34 cellular contexts compared by ENCODE assay signal in the genomic region with DNA sequence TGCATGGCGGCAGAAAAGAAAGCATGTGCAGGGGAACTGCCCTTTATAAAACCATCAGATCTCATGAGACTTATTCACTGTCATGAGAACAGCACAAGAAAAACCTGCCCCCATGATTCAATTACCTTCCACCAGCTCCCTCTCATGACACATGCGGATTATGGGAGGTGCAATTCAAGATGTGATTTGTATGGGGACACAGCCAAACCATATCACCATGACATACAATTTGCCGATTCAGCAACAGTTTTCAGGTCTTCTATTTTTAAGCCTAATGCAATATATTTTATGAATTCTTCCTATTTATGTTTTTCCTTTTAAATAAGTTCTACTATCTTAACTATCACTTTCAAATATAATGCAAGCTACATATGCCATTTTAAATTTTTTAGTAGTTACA.
"Had no signal": no experiment of that assay in that cellular context is flagged by ENCODE, and none has a peak within 500 bp of the region (broad histone marks: within the 10 kb centered on the region; RNA-seq: fewer than 3 reads in every experiment).

No MANE protein-coding gene starts in this region.

- H3K27ac ChIP-seq: ascending aorta, cardiac muscle cell, coronary artery, dorsolateral prefrontal cortex, esophagus muscularis mucosa, foreskin keratinocyte, gastroesophageal sphincter, heart right ventricle had no signal

- H3K27me3 ChIP-seq: ascending aorta, breast epithelium, cardiac muscle cell, dorsolateral prefrontal cortex, esophagus muscularis mucosa, foreskin keratinocyte, gastroesophageal sphincter, heart right ventricle had no signal

- H3K36me3 Mint-ChIP-seq: activated CD4-positive, alpha-beta memory T cell treated with anti-CD3 and anti-CD28 coated beads for 36 hours; activated CD8-positive, alpha-beta memory T cell treated with anti-CD3 and anti-CD28 coated beads, Interleukin-2, amount 10 ng/mL, durations not matched to agents 7 days and 5 days; activated naive CD4-positive, alpha-beta T cell treated with anti-CD3 and anti-CD28 coated beads, Interleukin-2, amount 50 U/mL, for 72 hours; activated naive CD8-positive, alpha-beta T cell treated with anti-CD3 and anti-CD28 coated beads, Interleukin-2, amount 10 ng/mL, durations not matched to agents 7 days and 5 days; brain had no signal

- H3K4me3 Mint-ChIP-seq: activated CD4-positive, alpha-beta memory T cell treated with anti-CD3 and anti-CD28 coated beads for 36 hours; activated CD4-positive, alpha-beta T cell treated with anti-CD3 and anti-CD28 coated beads for 36 hours; activated CD4-positive, alpha-beta T cell treated with anti-CD3 and anti-CD28 coated beads, Interleukin-2, amount 10 ng/mL, durations not matched to agents 24 days and 14 days; activated CD8-positive, alpha-beta memory T cell treated with anti-CD3 and anti-CD28 coated beads, Interleukin-2, amount 10 ng/mL, durations not matched to agents 7 days and 5 days; activated CD8-positive, alpha-beta T cell treated with anti-CD3 and anti-CD28 coated beads, Interleukin-2, amount 10 ng/mL, durations not matched to agents 7 days and 5 days; activated naive CD4-positive, alpha-beta T cell treated with anti-CD3 and anti-CD28 coated beads for 36 hours; activated naive CD8-positive, alpha-beta T cell treated with anti-CD3 and anti-CD28 coated beads, Interleukin-2, amount 10 ng/mL, durations not matched to agents 7 days and 5 days; activated T-helper 1 cell treated with anti-CD3 and anti-CD28 coated beads, Interleukin-12 subunit alpha, Interleukin-12 subunit beta, Interleukin-2, Interleukin-4 antibody, amounts not matched to agents 30 ng/mL and 10 ng/mL and 1 ng/mL, durations not matched to agents 14 hours and 24 hours and 36 hours; brain; dendritic cell treated with granulocyte-macrophage colony-stimulating factor and Interleukin-4, amounts not matched to agents 40 ng/mL and 50 ng/mL, for 4 days; endodermal cell; T-helper 17 cell; T-helper 2 cell treated with Interferon-gamma antibody and Interleukin-4, amounts not matched to agents 5 μg/mL and 100 μg/mL, for 36 hours had no signal

- H3K4me3 ChIP-seq: ascending aorta, breast epithelium, cardiac muscle cell, coronary artery, dorsolateral prefrontal cortex, esophagus muscularis mucosa, gastroesophageal sphincter, heart right ventricle had no signal

- H3K9me3 ChIP-seq: breast epithelium, esophagus muscularis mucosa, gastroesophageal sphincter had no signal

- H3K27ac Mint-ChIP-seq: activated CD4-positive, alpha-beta memory T cell treated with anti-CD3 and anti-CD28 coated beads for 36 hours; activated CD4-positive, alpha-beta T cell treated with anti-CD3 and anti-CD28 coated beads for 36 hours; activated CD4-positive, alpha-beta T cell treated with anti-CD3 and anti-CD28 coated beads, Interleukin-2, amount 10 ng/mL, durations not matched to agents 24 days and 14 days; activated CD8-positive, alpha-beta memory T cell treated with anti-CD3 and anti-CD28 coated beads, Interleukin-2, amount 10 ng/mL, durations not matched to agents 7 days and 5 days; activated CD8-positive, alpha-beta T cell treated with anti-CD3 and anti-CD28 coated beads, Interleukin-2, amount 10 ng/mL, durations not matched to agents 7 days and 5 days; activated naive CD4-positive, alpha-beta T cell treated with anti-CD3 and anti-CD28 coated beads for 36 hours; activated naive CD4-positive, alpha-beta T cell treated with anti-CD3 and anti-CD28 coated beads, Interleukin-2, amount 50 U/mL, for 72 hours; activated naive CD8-positive, alpha-beta T cell treated with anti-CD3 and anti-CD28 coated beads, Interleukin-2, amount 10 ng/mL, durations not matched to agents 7 days and 5 days; activated T-helper 1 cell treated with anti-CD3 and anti-CD28 coated beads, Interleukin-12 subunit alpha, Interleukin-12 subunit beta, Interleukin-2, Interleukin-4 antibody, amounts not matched to agents 30 ng/mL and 10 ng/mL and 1 ng/mL, durations not matched to agents 14 hours and 24 hours and 36 hours; activated T-helper 2 cell treated with anti-CD3 and anti-CD28 coated beads, Interferon-gamma antibody, Interleukin-2, Interleukin-4, amounts not matched to agents 10 μg/mL and 5 μg/mL and 100 μg/mL, durations not matched to agents 14 hours and 24 hours and 36 hours; brain; dendritic cell treated with granulocyte-macrophage colony-stimulating factor and Interleukin-4, amounts not matched to agents 40 ng/mL and 50 ng/mL, for 4 days; endodermal cell; T-helper 17 cell; T-helper 2 cell treated with Interferon-gamma antibody and Interleukin-4, amounts not matched to agents 5 μg/mL and 100 μg/mL, for 36 hours had no signal

- H3K27me3 Mint-ChIP-seq: activated CD4-positive, alpha-beta memory T cell treated with anti-CD3 and anti-CD28 coated beads for 36 hours; dendritic cell treated with granulocyte-macrophage colony-stimulating factor and Interleukin-4, amounts not matched to agents 40 ng/mL and 50 ng/mL, for 4 days; T-helper 17 cell had no signal

- H3K9me3 Mint-ChIP-seq: activated naive CD8-positive, alpha-beta T cell treated with anti-CD3 and anti-CD28 coated beads, Interleukin-2, amount 10 ng/mL, durations not matched to agents 7 days and 5 days; activated T-helper 1 cell treated with anti-CD3 and anti-CD28 coated beads, Interleukin-12 subunit alpha, Interleukin-12 subunit beta, Interleukin-2, Interleukin-4 antibody, amounts not matched to agents 30 ng/mL and 10 ng/mL and 1 ng/mL, durations not matched to agents 14 hours and 24 hours and 36 hours; activated T-helper 2 cell treated with anti-CD3 and anti-CD28 coated beads, Interferon-gamma antibody, Interleukin-2, Interleukin-4, amounts not matched to agents 10 μg/mL and 5 μg/mL and 100 μg/mL, durations not matched to agents 14 hours and 24 hours and 36 hours; dendritic cell treated with granulocyte-macrophage colony-stimulating factor and Interleukin-4, amounts not matched to agents 40 ng/mL and 50 ng/mL, for 4 days; T-helper 2 cell treated with Interferon-gamma antibody and Interleukin-4, amounts not matched to agents 5 μg/mL and 100 μg/mL, for 36 hours had no signal

- DNase-seq: activated CD4-positive, alpha-beta memory T cell treated with anti-CD3 and anti-CD28 coated beads for 36 hours; activated CD4-positive, alpha-beta T cell treated with anti-CD3 and anti-CD28 coated beads for 36 hours; activated CD4-positive, alpha-beta T cell treated with anti-CD3 and anti-CD28 coated beads, Interleukin-2, amount 10 ng/mL, durations not matched to agents 24 days and 14 days; activated CD4-positive, CD25-positive, alpha-beta regulatory T cell; activated CD4-positive, CD25-positive, alpha-beta regulatory T cell treated with anti-CD3 and anti-CD28 coated beads, Interleukin-2, amount 50 U/mL, for 72 hours; activated CD8-positive, alpha-beta memory T cell treated with anti-CD3 and anti-CD28 coated beads, Interleukin-2, amount 10 ng/mL, durations not matched to agents 7 days and 5 days; activated CD8-positive, alpha-beta memory T cell treated with anti-CD3 and anti-CD28 coated beads, Interleukin-2, amount 50 U/mL, for 4 hours; activated CD8-positive, alpha-beta T cell treated with anti-CD3 and anti-CD28 coated beads, Interleukin-2, amount 10 ng/mL, durations not matched to agents 7 days and 5 days; activated effector memory CD4-positive, alpha-beta T cell treated with anti-CD3 and anti-CD28 coated beads, Interleukin-2, amount 50 U/mL, for 16 hours; activated naive CD4-positive, alpha-beta T cell treated with anti-CD3 and anti-CD28 coated beads for 36 hours; activated naive CD8-positive, alpha-beta T cell treated with anti-CD3 and anti-CD28 coated beads, Interleukin-2, amount 10 ng/mL, durations not matched to agents 7 days and 5 days; activated T-cell treated with anti-CD3 and anti-CD28 coated beads, Interleukin-2, amount 50 U/mL, for 1 hour; activated T-cell treated with anti-CD3 and anti-CD28 coated beads, Interleukin-2, amount 50 U/mL, for 48 hours; central memory CD4-positive, alpha-beta T cell; cerebellar nuclear complex; dorsolateral prefrontal cortex; effector memory CD4-positive, alpha-beta T cell; endodermal cell; foreskin keratinocyte; heart right ventricle; T-helper 1 cell; T-helper 17 cell had no signal

- H3K36me3 ChIP-seq: ascending aorta, breast epithelium, cardiac muscle cell, esophagus muscularis mucosa, gastroesophageal sphincter, heart right ventricle had no signal

- H3K4me1 ChIP-seq: ascending aorta, esophagus muscularis mucosa, foreskin keratinocyte, gastroesophageal sphincter, heart right ventricle had no signal

- H3K4me1 Mint-ChIP-seq: activated CD4-positive, alpha-beta T cell treated with anti-CD3 and anti-CD28 coated beads for 36 hours; activated CD4-positive, alpha-beta T cell treated with anti-CD3 and anti-CD28 coated beads, Interleukin-2, amount 10 ng/mL, durations not matched to agents 24 days and 14 days; activated CD8-positive, alpha-beta memory T cell treated with anti-CD3 and anti-CD28 coated beads, Interleukin-2, amount 10 ng/mL, durations not matched to agents 7 days and 5 days; activated naive CD8-positive, alpha-beta T cell treated with anti-CD3 and anti-CD28 coated beads, Interleukin-2, amount 10 ng/mL, durations not matched to agents 7 days and 5 days; endodermal cell; T-helper 17 cell had no signal

- ATAC-seq: activated CD4-positive, alpha-beta T cell treated with anti-CD3 and anti-CD28 coated beads for 36 hours; activated CD8-positive, alpha-beta memory T cell treated with anti-CD3 and anti-CD28 coated beads, Interleukin-2, amount 10 ng/mL, durations not matched to agents 7 days and 5 days; activated CD8-positive, alpha-beta T cell treated with anti-CD3 and anti-CD28 coated beads, Interleukin-2, amount 10 ng/mL, durations not matched to agents 7 days and 5 days; activated naive CD4-positive, alpha-beta T cell treated with anti-CD3 and anti-CD28 coated beads, Interleukin-2, amount 50 U/mL, for 72 hours; foreskin keratinocyte; gastroesophageal sphincter; heart right ventricle; T-helper 17 cell had no signal
